Comparison of ENCODE assay signal across 11 cellular contexts in genomic region chr17:7575481-7575883, GRCh38. TPM values are rescaled to one million over a fixed set of nuclear protein-coding genes. Genes with fewer than 3 reads are reported as not detected.
DNase-seq lines count a peak whose midpoint lies in the region; ATAC-seq, FAIRE-seq and TF ChIP-seq lines count a peak whose summit lies in the region.
"Had no signal": no experiment of that assay in that cellular context is flagged by ENCODE, and none has a peak within 500 bp of the region (broad histone marks: within the 10 kb centered on the region; RNA-seq: fewer than 3 reads in every experiment).

No MANE protein-coding gene starts in this region.

- no peak for ATAC-seq in K562
- ATAC-seq in GM18505 (IDR thresholded peaks at IDR 0.05; ENCODE audit: unreplicated experiment) = no peak

- no peak for TF ChIP-seq POLR2A in K562 (conservative IDR thresholded peaks at IDR 0.05)
- TF ChIP-seq POLR2A in GM18505 (IDR thresholded peaks at IDR 0.05; ENCODE audit: borderline replicate concordance, extremely low read depth, insufficient read depth, insufficient read length) = no peak

- peaks cover 9% of the 10 kb centered on the region for H3K9me1 ChIP-seq in K562 (ENCODE audit: control insufficient read depth, insufficient read depth, low read length)

- no peak for TF ChIP-seq EP300 in K562 (IDR thresholded peaks at IDR 0.05; ENCODE audit: low read length)

- peaks cover 65% of the 10 kb centered on the region for H3K36me3 ChIP-seq in HUES48 (ENCODE audit: control insufficient read depth, insufficient read depth, low read length)
- H3K36me3 ChIP-seq in K562 (ENCODE audit: control insufficient read depth, insufficient read depth, low read length) = peaks cover 73% of the 10 kb centered on the region
- peaks cover 48 to 67% of the 10 kb centered on the region in 2 donors for H3K36me3 ChIP-seq in muscle layer of duodenum (ENCODE audit: control insufficient read depth in 1 of 2, insufficient read depth in 2 of 2, low read length in 2 of 2)

- H3K27me3 ChIP-seq in HUES48 (ENCODE audit: control insufficient read depth, insufficient read depth, low read length) = no peaks in the 10 kb centered on the region
- no peaks in the 10 kb centered on the region for H3K27me3 ChIP-seq in K562 (ENCODE audit: control insufficient read depth in 2 of 2, insufficient read depth in 2 of 2, low read length in 2 of 2)
- no peaks in the 10 kb centered on the region for H3K27me3 ChIP-seq in muscle layer of duodenum (ENCODE audit: low read depth, low read length)

- no peak overlapping the region for H2AFZ ChIP-seq in K562 (ENCODE audit: low read depth, low read length)

- H3K9me3 ChIP-seq in HUES48 (ENCODE audit: control insufficient read depth, insufficient read depth, low read length) = no peaks in the 10 kb centered on the region
- H3K9me3 ChIP-seq in K562 (replicated peaks; ENCODE audit: control insufficient read depth, insufficient read depth, low read depth, low read length) = no peaks in the 10 kb centered on the region
- no peaks in the 10 kb centered on the region for H3K9me3 ChIP-seq in muscle layer of duodenum (ENCODE audit: control insufficient read depth in 1 of 2, low read length in 2 of 2)

- POLR2A ChIA-PET in K562 (lab: Yijun Ruan, JAX) = interaction anchor here (0.6 to 6.7 kb wide), 10 partner anchors 8 to 262 kb away, joined by 3 to 46 read pairs (median 4); partner anchors contain the start of genes ACAP1, MPDU1, TP53 and ZBTB4

- intact Hi-C loops in K562 (cut with micrococcal nuclease) = no loop called here

- no peak for TF ChIP-seq RAD21 in K562 (CRISPR knock-in tag; conservative IDR thresholded peaks at IDR 0.05 in 1 of 2, IDR thresholded peaks at IDR 0.05 in 1 of 2)

- H3K27ac ChIP-seq in HUES48 (ENCODE audit: low read depth, low read length) = peak overlapping the region; percentile 98
- H3K27ac ChIP-seq in K562 (ENCODE audit: extremely low read depth, low read depth, low read length) = peak overlapping the region; percentile 98
- H3K27ac ChIP-seq in muscle layer of duodenum (ENCODE audit: low read length) = peak overlapping the region; percentile 7

- peak overlapping the region; percentile 83 for H3K4me2 ChIP-seq in K562 (ENCODE audit: insufficient read depth, low read length)

- H3K4me3 ChIP-seq in AG09309 (ENCODE audit: control insufficient read depth, low read depth, low read length) = peak overlapping the region; percentile 75
- H3K4me3 ChIP-seq in HUES48 (ENCODE audit: low read depth, low read length) = 0 out of 2 replicates have a peak overlapping the region, but pooled peaks have one; percentile 76
- H3K4me3 ChIP-seq in K562 = peak overlapping the region; percentile 99; the same call in 1 of the 2 replicates
- peak overlapping the region in 1 of 2 donors; percentile 86 for H3K4me3 ChIP-seq in muscle layer of duodenum (ENCODE audit: low read depth in 1 of 2, low read length in 2 of 2)

- BruUV-seq in K562 (replicated peaks; lab: Mats Ljungman, UMichigan) = no TSS peak

- in situ Hi-C loops in K562 (cut with MboI) = no loop called here

- H3K4me1 ChIP-seq in HUES48 (ENCODE audit: control insufficient read depth, insufficient read depth, low read length) (peaks cover 8% of the 10 kb centered on the region), K562 (replicated peaks in 1 of 2; ENCODE audit: control insufficient read depth in 2 of 2, insufficient read depth in 2 of 2, low read length in 2 of 2) (peaks cover 24 to 37% of the 10 kb centered on the region in 2 experiments), muscle layer of duodenum (ENCODE audit: control insufficient read depth in 1 of 2, insufficient read depth in 2 of 2, low read length in 2 of 2) (peaks cover 19 to 48% of the 10 kb centered on the region in 2 donors)

- peaks cover 71% of the 10 kb centered on the region for H3K79me2 ChIP-seq in K562 (ENCODE audit: control insufficient read depth, insufficient read depth, low read length)

- no peak overlapping the region for H3K9ac ChIP-seq in HUES48 (ENCODE audit: low read depth, low read length)
- H3K9ac ChIP-seq in K562 (ENCODE audit: insufficient read depth in 1 of 2, low read depth in 2 of 2, low read length in 2 of 2) = peak overlapping the region; percentile 84 to 97; a peak in 3 of 4 replicates

- DNase-seq in AG09309 (ENCODE audit: low read depth) (no peak), K562 (ENCODE audit: extremely low read depth in 1 of 4, low spot score in 3 of 4) (no peak), AML-193 (lab: John Stamatoyannopoulos, UW) (no peak), HK-2 (ENCODE audit: unreplicated experiment) (no peak), DMS79 treated with DMSO at 0.1 percent for 48 hours (lab: John Stamatoyannopoulos, UW) (no peak)
- DNase-seq: KG1 had no signal

- no peak for TF ChIP-seq CTCF in AG09309 (IDR thresholded peaks at IDR 0.05; ENCODE audit: control insufficient read depth, insufficient read depth, low read depth, low read length, missing control alignments)
- TF ChIP-seq CTCF in K562 (IDR thresholded peaks at IDR 0.05 in 2 of 3, conservative IDR thresholded peaks at IDR 0.05 in 1 of 3; ENCODE audit: insufficient read depth in 2 of 3, low read depth in 1 of 3, low read length in 3 of 3) = no peak

- WGBS in K562 (ENCODE audit: insufficient coverage, low coverage, missing lambda C conversion rate) = 92% methylated on average over 1 of the region's 1 CpG

- H4K20me1 ChIP-seq in K562 (replicated peaks; ENCODE audit: control insufficient read depth, insufficient read depth, low read length) = peaks cover 43% of the 10 kb centered on the region

- CTCF ChIA-PET in K562 (lab: Yijun Ruan, JAX; ENCODE audit: low intra/inter-chr PET ratio) = no interaction called here

- no peak for FAIRE-seq in K562 (lab: Jason Lieb, UNC)

RNA-seq across cellular contexts. Expression of gene CD68, which starts 4.0 kb away (rescaled TPM):
- total RNA-seq in K562 (2011; cell fraction: chromatin; rRNA removed; ENCODE audit: low replicate concordance) = 7.2 and 16.8 TPM in 2 replicates
- 20.0 and 21.3 TPM in 2 replicates for total RNA-seq in K562 (2011; cell fraction: nucleolus; rRNA removed)
- total RNA-seq in K562 (2011; cell fraction: nucleoplasm; rRNA removed) = 33.4 and 34.7 TPM in 2 replicates
- 34.6 and 37.2 TPM in 2 replicates for total RNA-seq in K562 (2014; rRNA removed)
- 22.9 and 28.2 TPM in 2 replicates for total RNA-seq in K562 (2014; rRNA removed; fragmentation: Illumina TruSeq; extraction: Trizol)
- 46.4 and 50.9 TPM in 2 replicates for total RNA-seq in K562 (2015; rRNA removed; fragmentation: Illumina TruSeq; extraction: Trizol)
- 30.1 and 34.8 TPM in 2 replicates for total RNA-seq in K562 (2021)
- polyA plus RNA-seq in K562 (2011; rRNA removed) = 31.3 and 65.1 TPM in 2 replicates
- polyA plus RNA-seq in K562 (2011; cell fraction: cytosol; rRNA removed) = 76.2 and 89.9 TPM in 2 replicates
- polyA plus RNA-seq in K562 (2011; cell fraction: nucleus; rRNA removed) = 4.1 and 4.4 TPM in 2 replicates
- 44.4 and 74.1 TPM in 2 replicates for polyA plus RNA-seq in K562 (2012)
- 77.2 and 89.8 TPM in 2 replicates for polyA plus RNA-seq in K562 (2014; fragmentation: Illumina TruSeq; extraction: Trizol)
- 10 to 100 TPM; 37.7 to 85.3 TPM for polyA plus RNA-seq in K562 (2014; fragmentation: Nextera tagmentation; extraction: Ambion mirVana)
- polyA plus RNA-seq in K562 (2014; rRNA removed) = 33.3 and 38.8 TPM in 2 replicates
- polyA minus RNA-seq in K562 (2011; rRNA and poly(A)+ RNA removed) = 23.1 and 25.5 TPM in 2 replicates
- 16.3 and 19.7 TPM in 2 replicates for polyA minus RNA-seq in K562 (2011; cell fraction: cytosol; rRNA and poly(A)+ RNA removed)
- polyA minus RNA-seq in K562 (2011; cell fraction: nucleus; rRNA and poly(A)+ RNA removed) = 1.3 and 2.2 TPM in 2 replicates

RNA-seq across cellular contexts. Expression of gene MPDU1, which starts 8.2 kb away (rescaled TPM):
- 63.6 and 172 TPM in 2 replicates for total RNA-seq in K562 (2011; cell fraction: chromatin; rRNA removed; ENCODE audit: low replicate concordance)
- total RNA-seq in K562 (2011; cell fraction: nucleolus; rRNA removed) = 230 and 236 TPM in 2 replicates
- 165 and 169 TPM in 2 replicates for total RNA-seq in K562 (2011; cell fraction: nucleoplasm; rRNA removed)
- 53.5 and 78.9 TPM in 2 replicates for total RNA-seq in K562 (2014; rRNA removed)
- total RNA-seq in K562 (2014; rRNA removed; fragmentation: Illumina TruSeq; extraction: Trizol) = 68.3 and 80.2 TPM in 2 replicates
- total RNA-seq in K562 (2015; rRNA removed; fragmentation: Illumina TruSeq; extraction: Trizol) = 78.5 and 85.0 TPM in 2 replicates
- 55.5 and 63.7 TPM in 2 replicates for total RNA-seq in K562 (2021)
- polyA plus RNA-seq in K562 (2011; rRNA removed) = 160 and 161 TPM in 2 replicates
- polyA plus RNA-seq in K562 (2011; cell fraction: cytosol; rRNA removed) = 292 and 301 TPM in 2 replicates
- 85.8 and 92.2 TPM in 2 replicates for polyA plus RNA-seq in K562 (2011; cell fraction: nucleus; rRNA removed)
- 66.5 and 66.7 TPM in 2 replicates for polyA plus RNA-seq in K562 (2012)
- 172 and 179 TPM in 2 replicates for polyA plus RNA-seq in K562 (2014; fragmentation: Illumina TruSeq; extraction: Trizol)
- 10 to 100 TPM in 1 of 2 experiments, 1 to 10 TPM in 1; 4.9 to 21.8 TPM for polyA plus RNA-seq in K562 (2014; fragmentation: Nextera tagmentation; extraction: Ambion mirVana)
- 77.1 and 86.7 TPM in 2 replicates for polyA plus RNA-seq in K562 (2014; rRNA removed)
- 77.8 and 107 TPM in 2 replicates for polyA minus RNA-seq in K562 (2011; rRNA and poly(A)+ RNA removed)
- polyA minus RNA-seq in K562 (2011; cell fraction: cytosol; rRNA and poly(A)+ RNA removed) = 35.2 and 43.8 TPM in 2 replicates
- 15.8 and 18.0 TPM in 2 replicates for polyA minus RNA-seq in K562 (2011; cell fraction: nucleus; rRNA and poly(A)+ RNA removed)

RNA-seq across cellular contexts. Expression of gene SENP3, which starts 13.8 kb away (rescaled TPM):
- total RNA-seq in K562 (2011; cell fraction: chromatin; rRNA removed; ENCODE audit: low replicate concordance) = 70.4 and 129 TPM in 2 replicates
- total RNA-seq in K562 (2011; cell fraction: nucleolus; rRNA removed) = 60.9 and 69.7 TPM in 2 replicates
- total RNA-seq in K562 (2011; cell fraction: nucleoplasm; rRNA removed) = 66.0 and 67.9 TPM in 2 replicates
- total RNA-seq in K562 (2014; rRNA removed) (65.3 and 69.1 TPM in 2 replicates), K562 (2014; rRNA removed; fragmentation: Illumina TruSeq; extraction: Trizol) (79.3 and 82.7 TPM in 2 replicates), K562 (2015; rRNA removed; fragmentation: Illumina TruSeq; extraction: Trizol) (85.7 and 88.2 TPM in 2 replicates), K562 (2021) (55.6 and 63.1 TPM in 2 replicates)
- polyA plus RNA-seq in K562 (2011; rRNA removed) (80.5 and 94.1 TPM in 2 replicates), K562 (2014; fragmentation: Illumina TruSeq; extraction: Trizol) (98.7 and 102 TPM in 2 replicates), K562 (2014; fragmentation: Nextera tagmentation; extraction: Ambion mirVana) (under 1 TPM; 0.63 to 0.73 TPM), K562 (2014; rRNA removed) (67.3 and 78.8 TPM in 2 replicates)
- 73.9 and 80.9 TPM in 2 replicates for polyA plus RNA-seq in K562 (2011; cell fraction: cytosol; rRNA removed)
- polyA plus RNA-seq in K562 (2011; cell fraction: nucleus; rRNA removed) = 92.4 and 106 TPM in 2 replicates
- 33.0 and 47.9 TPM in 2 replicates for polyA plus RNA-seq in K562 (2012)
- polyA minus RNA-seq in K562 (2011; rRNA and poly(A)+ RNA removed) = 68.9 and 101 TPM in 2 replicates
- 29.8 and 44.6 TPM in 2 replicates for polyA minus RNA-seq in K562 (2011; cell fraction: cytosol; rRNA and poly(A)+ RNA removed)
- 19.1 and 22.7 TPM in 2 replicates for polyA minus RNA-seq in K562 (2011; cell fraction: nucleus; rRNA and poly(A)+ RNA removed)

RNA-seq across cellular contexts. Expression of gene SOX15, which starts 14.4 kb away (rescaled TPM):
- total RNA-seq in K562 (2011; cell fraction: chromatin; rRNA removed; ENCODE audit: low replicate concordance) = 1.1 and 1.3 TPM in 2 replicates
- 1.2 TPM in 2 replicates for total RNA-seq in K562 (2011; cell fraction: nucleolus; rRNA removed)
- total RNA-seq in K562 (2011; cell fraction: nucleoplasm; rRNA removed) = 0.37 and 1.1 TPM in 2 replicates
- total RNA-seq in K562 (2014; rRNA removed) (0.23 and 0.24 TPM in 2 replicates), K562 (2014; rRNA removed; fragmentation: Illumina TruSeq; extraction: Trizol) (not detected in 2 replicates), K562 (2015; rRNA removed; fragmentation: Illumina TruSeq; extraction: Trizol) (not detected in 2 replicates), K562 (2021) (0.16 TPM in 1 of 2 replicates, not detected in the other)
- polyA plus RNA-seq in K562 (2011; rRNA removed) (0.16 TPM in 1 of 2 replicates, not detected in the other), K562 (2014; fragmentation: Illumina TruSeq; extraction: Trizol) (not detected in 2 replicates), K562 (2014; fragmentation: Nextera tagmentation; extraction: Ambion mirVana) (under 1 TPM in 1 of 2 experiments, not detected in 1; 0.07 TPM), K562 (2014; rRNA removed) (0.33 TPM in 1 of 2 replicates, not detected in the other)
- 0.09 and 0.19 TPM in 2 replicates for polyA plus RNA-seq in K562 (2011; cell fraction: cytosol; rRNA removed)
- polyA plus RNA-seq in K562 (2011; cell fraction: nucleus; rRNA removed) = 0.76 and 1.2 TPM in 2 replicates
- 1.1 and 1.9 TPM in 2 replicates for polyA plus RNA-seq in K562 (2012)
- not detected in 2 replicates for polyA minus RNA-seq in K562 (2011; rRNA and poly(A)+ RNA removed)
- polyA minus RNA-seq in K562 (2011; cell fraction: cytosol; rRNA and poly(A)+ RNA removed) = not detected in 2 replicates
- polyA minus RNA-seq in K562 (2011; cell fraction: nucleus; rRNA and poly(A)+ RNA removed) = 0.40 and 0.44 TPM in 2 replicates
- total RNA-seq: lung microvascular endothelial cell, SK-MEL-5 had no signal

RNA-seq across cellular contexts. Expression of gene TNFSF13, which starts 16.9 kb away (rescaled TPM):
- total RNA-seq in K562 (2011; cell fraction: chromatin; rRNA removed; ENCODE audit: low replicate concordance) = 0.21 and 0.76 TPM in 2 replicates
- 0.39 and 0.50 TPM in 2 replicates for total RNA-seq in K562 (2011; cell fraction: nucleolus; rRNA removed)
- total RNA-seq in K562 (2011; cell fraction: nucleoplasm; rRNA removed) = 0.29 and 0.38 TPM in 2 replicates
- 0.18 and 0.24 TPM in 2 replicates for total RNA-seq in K562 (2014; rRNA removed)
- total RNA-seq in K562 (2014; rRNA removed; fragmentation: Illumina TruSeq; extraction: Trizol) = not detected in 2 replicates
- 0.11 and 0.30 TPM in 2 replicates for total RNA-seq in K562 (2015; rRNA removed; fragmentation: Illumina TruSeq; extraction: Trizol)
- 0.38 and 0.51 TPM in 2 replicates for total RNA-seq in K562 (2021)
- 0.26 and 1.6 TPM in 2 replicates for polyA plus RNA-seq in K562 (2011; rRNA removed)
- 0.16 and 0.96 TPM in 2 replicates for polyA plus RNA-seq in K562 (2011; cell fraction: cytosol; rRNA removed)
- 0.31 and 4.2 TPM in 2 replicates for polyA plus RNA-seq in K562 (2011; cell fraction: nucleus; rRNA removed)
- 0.98 and 1.2 TPM in 2 replicates for polyA plus RNA-seq in K562 (2012)
- 0.19 and 0.29 TPM in 2 replicates for polyA plus RNA-seq in K562 (2014; fragmentation: Illumina TruSeq; extraction: Trizol)
- under 1 TPM; 0.04 to 0.07 TPM for polyA plus RNA-seq in K562 (2014; fragmentation: Nextera tagmentation; extraction: Ambion mirVana)
- 0.30 and 0.45 TPM in 2 replicates for polyA plus RNA-seq in K562 (2014; rRNA removed)
- polyA minus RNA-seq in K562 (2011; rRNA and poly(A)+ RNA removed) = 0.54 TPM in 1 of 2 replicates, not detected in the other
- polyA minus RNA-seq in K562 (2011; cell fraction: cytosol; rRNA and poly(A)+ RNA removed) = 2.4 TPM in 1 of 2 replicates, not detected in the other
- 0.27 and 2.3 TPM in 2 replicates for polyA minus RNA-seq in K562 (2011; cell fraction: nucleus; rRNA and poly(A)+ RNA removed)

Comparison
In these comparisons a context has a peak if more than half of its experiments do, and no peak if none do; other contexts are left out.
1. H3K27ac ChIP-seq: peak in every context shown above with its lines; median percentile 98 in HUES48; 98 in K562; 7 in muscle layer of duodenum.